ENCODE assay signal across 1 cellular context in the genomic region with DNA sequence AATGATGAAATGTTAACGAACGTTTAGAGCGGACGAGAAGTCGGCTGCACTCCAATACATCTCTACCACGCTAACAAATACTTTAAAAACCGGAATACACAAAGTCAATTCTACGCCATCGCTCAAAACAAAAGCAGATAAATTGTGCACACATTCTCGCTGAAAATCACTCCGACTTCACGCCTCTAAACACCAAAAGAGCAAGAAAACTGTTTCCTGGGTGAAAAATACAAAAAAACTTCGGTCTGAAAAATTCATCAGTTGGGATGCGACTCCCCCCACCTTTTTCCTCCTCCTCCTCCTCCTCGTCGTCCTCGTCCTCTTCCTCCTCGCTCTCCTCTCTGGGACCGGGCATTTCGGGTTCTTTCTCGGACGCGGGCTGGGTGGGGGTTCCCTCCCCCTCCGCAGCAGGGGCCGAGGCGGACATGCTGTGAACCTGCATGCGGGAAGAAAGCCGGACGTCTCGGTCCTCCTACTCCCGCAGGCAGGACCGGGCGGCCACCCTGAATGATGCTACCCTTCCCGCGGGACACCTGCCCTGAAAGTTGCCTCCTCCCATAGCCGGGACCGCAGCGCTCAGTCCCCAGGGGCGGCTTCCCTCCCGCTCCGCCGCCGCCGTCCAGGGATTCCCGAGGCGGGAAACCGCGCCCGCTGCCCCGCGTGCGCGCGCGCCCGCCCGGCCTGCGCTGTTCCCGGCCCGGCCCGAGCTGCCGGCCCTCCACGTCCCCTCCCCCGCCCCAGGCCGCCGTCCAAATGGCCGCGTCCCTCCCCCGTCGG.
A peak's percentile ranks its signal among the peaks of the same experiment; 100 is the strongest.
TF ChIP-seq lines count a peak whose summit lies in the region.

No MANE protein-coding gene starts in this region.

TF ChIP-seq in K562, 482 proteins besides CTCF, POLR2A, EP300 and RAD21 (continued from another document and continues in another):
- TF ChIP-seq, protein P1, sequence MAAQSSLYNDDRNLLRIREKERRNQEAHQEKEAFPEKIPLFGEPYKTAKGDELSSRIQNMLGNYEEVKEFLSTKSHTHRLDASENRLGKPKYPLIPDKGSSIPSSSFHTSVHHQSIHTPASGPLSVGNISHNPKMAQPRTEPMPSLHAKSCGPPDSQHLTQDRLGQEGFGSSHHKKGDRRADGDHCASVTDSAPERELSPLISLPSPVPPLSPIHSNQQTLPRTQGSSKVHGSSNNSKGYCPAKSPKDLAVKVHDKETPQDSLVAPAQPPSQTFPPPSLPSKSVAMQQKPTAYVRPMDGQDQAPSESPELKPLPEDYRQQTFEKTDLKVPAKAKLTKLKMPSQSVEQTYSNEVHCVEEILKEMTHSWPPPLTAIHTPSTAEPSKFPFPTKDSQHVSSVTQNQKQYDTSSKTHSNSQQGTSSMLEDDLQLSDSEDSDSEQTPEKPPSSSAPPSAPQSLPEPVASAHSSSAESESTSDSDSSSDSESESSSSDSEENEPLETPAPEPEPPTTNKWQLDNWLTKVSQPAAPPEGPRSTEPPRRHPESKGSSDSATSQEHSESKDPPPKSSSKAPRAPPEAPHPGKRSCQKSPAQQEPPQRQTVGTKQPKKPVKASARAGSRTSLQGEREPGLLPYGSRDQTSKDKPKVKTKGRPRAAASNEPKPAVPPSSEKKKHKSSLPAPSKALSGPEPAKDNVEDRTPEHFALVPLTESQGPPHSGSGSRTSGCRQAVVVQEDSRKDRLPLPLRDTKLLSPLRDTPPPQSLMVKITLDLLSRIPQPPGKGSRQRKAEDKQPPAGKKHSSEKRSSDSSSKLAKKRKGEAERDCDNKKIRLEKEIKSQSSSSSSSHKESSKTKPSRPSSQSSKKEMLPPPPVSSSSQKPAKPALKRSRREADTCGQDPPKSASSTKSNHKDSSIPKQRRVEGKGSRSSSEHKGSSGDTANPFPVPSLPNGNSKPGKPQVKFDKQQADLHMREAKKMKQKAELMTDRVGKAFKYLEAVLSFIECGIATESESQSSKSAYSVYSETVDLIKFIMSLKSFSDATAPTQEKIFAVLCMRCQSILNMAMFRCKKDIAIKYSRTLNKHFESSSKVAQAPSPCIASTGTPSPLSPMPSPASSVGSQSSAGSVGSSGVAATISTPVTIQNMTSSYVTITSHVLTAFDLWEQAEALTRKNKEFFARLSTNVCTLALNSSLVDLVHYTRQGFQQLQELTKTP (IDR thresholded peaks at IDR 0.05; ENCODE audit: low read depth in 1 of 2, partially characterized antibody in 2 of 2) = peak in 1 of 2 experiments; percentile 35
- TF ChIP-seq MED1 (CRISPR knock-in tag; IDR thresholded peaks at IDR 0.05; ENCODE audit: borderline replicate concordance) (no peak), SRSF3 (IDR thresholded peaks at IDR 0.05; ENCODE audit: insufficient read depth, low read length) (0 out of 2 replicates have a peak, but pooled peaks have one; percentile 64), XRCC4 (IDR thresholded peaks at IDR 0.05; ENCODE audit: extremely low read depth, insufficient read depth, insufficient read length) (no peak), ZNF586 (CRISPR knock-in tag; conservative IDR thresholded peaks at IDR 0.05) (no peak), ZNF785 (CRISPR knock-in tag; IDR thresholded peaks at IDR 0.05) (no peak), SETDB1 (IDR thresholded peaks at IDR 0.05; ENCODE audit: low read length) (no peak), ZEB2 (IDR thresholded peaks at IDR 0.05) (peak; percentile 39; the same call in 1 of the 2 replicates), TEAD4 (IDR thresholded peaks at IDR 0.05; ENCODE audit: low read length) (no peak), TEAD4 (CRISPR knock-in tag; IDR thresholded peaks at IDR 0.05; ENCODE audit: borderline replicate concordance) (no peak), NFIC (IDR thresholded peaks at IDR 0.05) (no peak), SMC3 (conservative IDR thresholded peaks at IDR 0.05; ENCODE audit: insufficient read depth, low read depth, low read length) (no peak), LARP7 (IDR thresholded peaks at IDR 0.05) (peak; percentile 40; the same call in 1 of the 2 replicates), EP400 (IDR thresholded peaks at IDR 0.05) (peak; percentile 70), LCOR (CRISPR knock-in tag; IDR thresholded peaks at IDR 0.05) (0 out of 2 replicates have a peak, but pooled peaks have one; percentile 36), ZNF699 (CRISPR knock-in tag; IDR thresholded peaks at IDR 0.05; ENCODE audit: insufficient replicate concordance) (no peak), HNRNPK (IDR thresholded peaks at IDR 0.05; ENCODE audit: low read depth, low read length, poor library complexity, severe bottlenecking) (no peak), ADNP (tag; IDR thresholded peaks at IDR 0.05) (no peak), SMAD2 (IDR thresholded peaks at IDR 0.05; ENCODE audit: low read depth, low read length) (no peak), THRAP3 (IDR thresholded peaks at IDR 0.05; ENCODE audit: borderline replicate concordance) (0 out of 2 replicates have a peak, but pooled peaks have one; percentile 50), RAD51 (IDR thresholded peaks at IDR 0.05; ENCODE audit: borderline replicate concordance, low read depth) (0 out of 2 replicates have a peak, but pooled peaks have one; percentile 7), ZNF436 (CRISPR knock-in tag; IDR thresholded peaks at IDR 0.05) (no peak)
- TF ChIP-seq, protein P2, sequence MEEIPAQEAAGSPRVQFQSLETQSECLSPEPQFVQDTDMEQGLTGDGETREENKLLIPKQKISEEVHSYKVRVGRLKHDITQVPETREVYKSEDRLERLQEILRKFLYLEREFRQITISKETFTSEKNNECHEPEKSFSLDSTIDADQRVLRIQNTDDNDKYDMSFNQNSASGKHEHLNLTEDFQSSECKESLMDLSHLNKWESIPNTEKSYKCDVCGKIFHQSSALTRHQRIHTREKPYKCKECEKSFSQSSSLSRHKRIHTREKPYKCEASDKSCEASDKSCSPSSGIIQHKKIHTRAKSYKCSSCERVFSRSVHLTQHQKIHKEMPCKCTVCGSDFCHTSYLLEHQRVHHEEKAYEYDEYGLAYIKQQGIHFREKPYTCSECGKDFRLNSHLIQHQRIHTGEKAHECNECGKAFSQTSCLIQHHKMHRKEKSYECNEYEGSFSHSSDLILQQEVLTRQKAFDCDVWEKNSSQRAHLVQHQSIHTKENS (CRISPR knock-in tag; IDR thresholded peaks at IDR 0.05) = no peak
- TF ChIP-seq, protein P3, sequence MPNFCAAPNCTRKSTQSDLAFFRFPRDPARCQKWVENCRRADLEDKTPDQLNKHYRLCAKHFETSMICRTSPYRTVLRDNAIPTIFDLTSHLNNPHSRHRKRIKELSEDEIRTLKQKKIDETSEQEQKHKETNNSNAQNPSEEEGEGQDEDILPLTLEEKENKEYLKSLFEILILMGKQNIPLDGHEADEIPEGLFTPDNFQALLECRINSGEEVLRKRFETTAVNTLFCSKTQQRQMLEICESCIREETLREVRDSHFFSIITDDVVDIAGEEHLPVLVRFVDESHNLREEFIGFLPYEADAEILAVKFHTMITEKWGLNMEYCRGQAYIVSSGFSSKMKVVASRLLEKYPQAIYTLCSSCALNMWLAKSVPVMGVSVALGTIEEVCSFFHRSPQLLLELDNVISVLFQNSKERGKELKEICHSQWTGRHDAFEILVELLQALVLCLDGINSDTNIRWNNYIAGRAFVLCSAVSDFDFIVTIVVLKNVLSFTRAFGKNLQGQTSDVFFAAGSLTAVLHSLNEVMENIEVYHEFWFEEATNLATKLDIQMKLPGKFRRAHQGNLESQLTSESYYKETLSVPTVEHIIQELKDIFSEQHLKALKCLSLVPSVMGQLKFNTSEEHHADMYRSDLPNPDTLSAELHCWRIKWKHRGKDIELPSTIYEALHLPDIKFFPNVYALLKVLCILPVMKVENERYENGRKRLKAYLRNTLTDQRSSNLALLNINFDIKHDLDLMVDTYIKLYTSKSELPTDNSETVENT (CRISPR knock-in tag; IDR thresholded peaks at IDR 0.05) = 0 out of 2 replicates have a peak, but pooled peaks have one; percentile 28
- TF ChIP-seq, protein P4, sequence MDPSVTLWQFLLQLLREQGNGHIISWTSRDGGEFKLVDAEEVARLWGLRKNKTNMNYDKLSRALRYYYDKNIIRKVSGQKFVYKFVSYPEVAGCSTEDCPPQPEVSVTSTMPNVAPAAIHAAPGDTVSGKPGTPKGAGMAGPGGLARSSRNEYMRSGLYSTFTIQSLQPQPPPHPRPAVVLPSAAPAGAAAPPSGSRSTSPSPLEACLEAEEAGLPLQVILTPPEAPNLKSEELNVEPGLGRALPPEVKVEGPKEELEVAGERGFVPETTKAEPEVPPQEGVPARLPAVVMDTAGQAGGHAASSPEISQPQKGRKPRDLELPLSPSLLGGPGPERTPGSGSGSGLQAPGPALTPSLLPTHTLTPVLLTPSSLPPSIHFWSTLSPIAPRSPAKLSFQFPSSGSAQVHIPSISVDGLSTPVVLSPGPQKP (CRISPR knock-in tag; IDR thresholded peaks at IDR 0.05) = no peak
- TF ChIP-seq, protein P5, sequence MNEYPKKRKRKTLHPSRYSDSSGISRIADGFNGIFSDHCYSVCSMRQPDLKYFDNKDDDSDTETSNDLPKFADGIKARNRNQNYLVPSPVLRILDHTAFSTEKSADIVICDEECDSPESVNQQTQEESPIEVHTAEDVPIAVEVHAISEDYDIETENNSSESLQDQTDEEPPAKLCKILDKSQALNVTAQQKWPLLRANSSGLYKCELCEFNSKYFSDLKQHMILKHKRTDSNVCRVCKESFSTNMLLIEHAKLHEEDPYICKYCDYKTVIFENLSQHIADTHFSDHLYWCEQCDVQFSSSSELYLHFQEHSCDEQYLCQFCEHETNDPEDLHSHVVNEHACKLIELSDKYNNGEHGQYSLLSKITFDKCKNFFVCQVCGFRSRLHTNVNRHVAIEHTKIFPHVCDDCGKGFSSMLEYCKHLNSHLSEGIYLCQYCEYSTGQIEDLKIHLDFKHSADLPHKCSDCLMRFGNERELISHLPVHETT (CRISPR knock-in tag; conservative IDR thresholded peaks at IDR 0.05 in 1 of 2, IDR thresholded peaks at IDR 0.05 in 1 of 2) = no peak
- TF ChIP-seq, protein P6, sequence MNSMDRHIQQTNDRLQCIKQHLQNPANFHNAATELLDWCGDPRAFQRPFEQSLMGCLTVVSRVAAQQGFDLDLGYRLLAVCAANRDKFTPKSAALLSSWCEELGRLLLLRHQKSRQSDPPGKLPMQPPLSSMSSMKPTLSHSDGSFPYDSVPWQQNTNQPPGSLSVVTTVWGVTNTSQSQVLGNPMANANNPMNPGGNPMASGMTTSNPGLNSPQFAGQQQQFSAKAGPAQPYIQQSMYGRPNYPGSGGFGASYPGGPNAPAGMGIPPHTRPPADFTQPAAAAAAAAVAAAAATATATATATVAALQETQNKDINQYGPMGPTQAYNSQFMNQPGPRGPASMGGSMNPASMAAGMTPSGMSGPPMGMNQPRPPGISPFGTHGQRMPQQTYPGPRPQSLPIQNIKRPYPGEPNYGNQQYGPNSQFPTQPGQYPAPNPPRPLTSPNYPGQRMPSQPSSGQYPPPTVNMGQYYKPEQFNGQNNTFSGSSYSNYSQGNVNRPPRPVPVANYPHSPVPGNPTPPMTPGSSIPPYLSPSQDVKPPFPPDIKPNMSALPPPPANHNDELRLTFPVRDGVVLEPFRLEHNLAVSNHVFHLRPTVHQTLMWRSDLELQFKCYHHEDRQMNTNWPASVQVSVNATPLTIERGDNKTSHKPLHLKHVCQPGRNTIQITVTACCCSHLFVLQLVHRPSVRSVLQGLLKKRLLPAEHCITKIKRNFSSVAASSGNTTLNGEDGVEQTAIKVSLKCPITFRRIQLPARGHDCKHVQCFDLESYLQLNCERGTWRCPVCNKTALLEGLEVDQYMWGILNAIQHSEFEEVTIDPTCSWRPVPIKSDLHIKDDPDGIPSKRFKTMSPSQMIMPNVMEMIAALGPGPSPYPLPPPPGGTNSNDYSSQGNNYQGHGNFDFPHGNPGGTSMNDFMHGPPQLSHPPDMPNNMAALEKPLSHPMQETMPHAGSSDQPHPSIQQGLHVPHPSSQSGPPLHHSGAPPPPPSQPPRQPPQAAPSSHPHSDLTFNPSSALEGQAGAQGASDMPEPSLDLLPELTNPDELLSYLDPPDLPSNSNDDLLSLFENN (IDR thresholded peaks at IDR 0.05; ENCODE audit: low read depth in 2 of 2, low read length in 2 of 2) = no peak
- TF ChIP-seq, protein P7, sequence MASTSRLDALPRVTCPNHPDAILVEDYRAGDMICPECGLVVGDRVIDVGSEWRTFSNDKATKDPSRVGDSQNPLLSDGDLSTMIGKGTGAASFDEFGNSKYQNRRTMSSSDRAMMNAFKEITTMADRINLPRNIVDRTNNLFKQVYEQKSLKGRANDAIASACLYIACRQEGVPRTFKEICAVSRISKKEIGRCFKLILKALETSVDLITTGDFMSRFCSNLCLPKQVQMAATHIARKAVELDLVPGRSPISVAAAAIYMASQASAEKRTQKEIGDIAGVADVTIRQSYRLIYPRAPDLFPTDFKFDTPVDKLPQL (IDR thresholded peaks at IDR 0.05; ENCODE audit: extremely low read depth, insufficient read length) = no peak
- TF ChIP-seq, protein P8, sequence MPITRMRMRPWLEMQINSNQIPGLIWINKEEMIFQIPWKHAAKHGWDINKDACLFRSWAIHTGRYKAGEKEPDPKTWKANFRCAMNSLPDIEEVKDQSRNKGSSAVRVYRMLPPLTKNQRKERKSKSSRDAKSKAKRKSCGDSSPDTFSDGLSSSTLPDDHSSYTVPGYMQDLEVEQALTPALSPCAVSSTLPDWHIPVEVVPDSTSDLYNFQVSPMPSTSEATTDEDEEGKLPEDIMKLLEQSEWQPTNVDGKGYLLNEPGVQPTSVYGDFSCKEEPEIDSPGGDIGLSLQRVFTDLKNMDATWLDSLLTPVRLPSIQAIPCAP (CRISPR knock-in tag; IDR thresholded peaks at IDR 0.05; ENCODE audit: borderline replicate concordance) = no peak
- TF ChIP-seq, protein P9, sequence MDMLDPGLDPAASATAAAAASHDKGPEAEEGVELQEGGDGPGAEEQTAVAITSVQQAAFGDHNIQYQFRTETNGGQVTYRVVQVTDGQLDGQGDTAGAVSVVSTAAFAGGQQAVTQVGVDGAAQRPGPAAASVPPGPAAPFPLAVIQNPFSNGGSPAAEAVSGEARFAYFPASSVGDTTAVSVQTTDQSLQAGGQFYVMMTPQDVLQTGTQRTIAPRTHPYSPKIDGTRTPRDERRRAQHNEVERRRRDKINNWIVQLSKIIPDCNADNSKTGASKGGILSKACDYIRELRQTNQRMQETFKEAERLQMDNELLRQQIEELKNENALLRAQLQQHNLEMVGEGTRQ (CRISPR knock-in tag; IDR thresholded peaks at IDR 0.05) = no peak
- TF ChIP-seq, protein P10, sequence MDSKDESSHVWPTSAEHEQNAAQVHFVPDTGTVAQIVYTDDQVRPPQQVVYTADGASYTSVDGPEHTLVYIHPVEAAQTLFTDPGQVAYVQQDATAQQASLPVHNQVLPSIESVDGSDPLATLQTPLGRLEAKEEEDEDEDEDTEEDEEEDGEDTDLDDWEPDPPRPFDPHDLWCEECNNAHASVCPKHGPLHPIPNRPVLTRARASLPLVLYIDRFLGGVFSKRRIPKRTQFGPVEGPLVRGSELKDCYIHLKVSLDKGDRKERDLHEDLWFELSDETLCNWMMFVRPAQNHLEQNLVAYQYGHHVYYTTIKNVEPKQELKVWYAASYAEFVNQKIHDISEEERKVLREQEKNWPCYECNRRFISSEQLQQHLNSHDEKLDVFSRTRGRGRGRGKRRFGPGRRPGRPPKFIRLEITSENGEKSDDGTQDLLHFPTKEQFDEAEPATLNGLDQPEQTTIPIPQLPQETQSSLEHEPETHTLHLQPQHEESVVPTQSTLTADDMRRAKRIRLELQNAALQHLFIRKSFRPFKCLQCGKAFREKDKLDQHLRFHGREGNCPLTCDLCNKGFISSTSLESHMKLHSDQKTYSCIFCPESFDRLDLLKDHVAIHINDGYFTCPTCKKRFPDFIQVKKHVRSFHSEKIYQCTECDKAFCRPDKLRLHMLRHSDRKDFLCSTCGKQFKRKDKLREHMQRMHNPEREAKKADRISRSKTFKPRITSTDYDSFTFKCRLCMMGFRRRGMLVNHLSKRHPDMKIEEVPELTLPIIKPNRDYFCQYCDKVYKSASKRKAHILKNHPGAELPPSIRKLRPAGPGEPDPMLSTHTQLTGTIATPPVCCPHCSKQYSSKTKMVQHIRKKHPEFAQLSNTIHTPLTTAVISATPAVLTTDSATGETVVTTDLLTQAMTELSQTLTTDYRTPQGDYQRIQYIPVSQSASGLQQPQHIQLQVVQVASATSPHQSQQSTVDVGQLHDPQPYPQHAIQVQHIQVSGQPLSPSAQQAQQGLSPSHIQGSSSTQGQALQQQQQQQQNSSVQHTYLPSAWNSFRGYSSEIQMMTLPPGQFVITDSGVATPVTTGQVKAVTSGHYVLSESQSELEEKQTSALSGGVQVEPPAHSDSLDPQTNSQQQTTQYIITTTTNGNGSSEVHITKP (IDR thresholded peaks at IDR 0.05; ENCODE audit: partially characterized antibody) = no peak
